15 cellular contexts compared by ENCODE assay signal in genomic region chr5:113054899-113055298, GRCh38.
DNase-seq lines count a peak whose midpoint lies in the region; ATAC-seq and TF ChIP-seq lines count a peak whose summit lies in the region.
"Had no signal": no experiment of that assay in that cellular context is flagged by ENCODE, and none has a peak within 500 bp of the region (broad histone marks: within the 10 kb centered on the region; RNA-seq: fewer than 3 reads in every experiment).

No MANE protein-coding gene starts in this region.

- intact Hi-C loops in uterus (cut with DNase I; ENCODE audit: low total_unique reads): no loop called here

- no peaks in the 10 kb centered on the region for H3K79me1 ChIP-seq in H9 (ENCODE audit: insufficient read depth, low read depth, low read length, poor library complexity, severe bottlenecking)
- H3K79me1 ChIP-seq in neuronal stem cell (ENCODE audit: low read depth, low read length): no peaks in the 10 kb centered on the region

- no peak overlapping the region for H2BK5ac ChIP-seq in H9 (ENCODE audit: insufficient read length, low read length)
- no peak overlapping the region for H2BK5ac ChIP-seq in neuronal stem cell (ENCODE audit: low read length)

- H3K4ac ChIP-seq in H9 (ENCODE audit: low read depth, low read length): no peak overlapping the region
- no peak overlapping the region for H3K4ac ChIP-seq in neuronal stem cell (ENCODE audit: low read length)

- H3K23ac ChIP-seq in H9 (ENCODE audit: insufficient read length, low read depth, low read length) (no peak overlapping the region), neuronal stem cell (ENCODE audit: low read depth, low read length, poor library complexity) (peak overlapping the region; percentile 36)

- H3K4me1 ChIP-seq in H9 (ENCODE audit: insufficient read depth, low read length) (no peaks in the 10 kb centered on the region; the same call in 1 of the 2 replicates), endodermal cell (ENCODE audit: control insufficient read depth, insufficient read depth, low read length) (no peaks in the 10 kb centered on the region), neuronal stem cell (ENCODE audit: control insufficient read depth in 2 of 2, insufficient read depth in 1 of 2, low read depth in 1 of 2, low read length in 2 of 2) (peaks cover 11 to 20% of the 10 kb centered on the region in 2 donors), uterus (peaks cover 7 to 10% of the 10 kb centered on the region in 2 donors)

- H3K9me3 ChIP-seq in H9 (ENCODE audit: control insufficient read depth, low read depth, low read length): no peaks in the 10 kb centered on the region
- H3K9me3 ChIP-seq in endodermal cell (ENCODE audit: control insufficient read depth, low read length): no peaks in the 10 kb centered on the region
- H3K9me3 ChIP-seq in neuronal stem cell (replicated peaks in 1 of 2; ENCODE audit: control insufficient read depth in 2 of 2, insufficient read depth in 1 of 2, low read depth in 1 of 2, low read length in 2 of 2): no peaks in the 10 kb centered on the region
- no peaks in the 10 kb centered on the region for H3K9me3 ChIP-seq in uterus

- no peak overlapping the region for H3K18ac ChIP-seq in H9 (ENCODE audit: insufficient read length, low read depth, low read length)
- H3K18ac ChIP-seq in neuronal stem cell (ENCODE audit: low read length): no peak overlapping the region

- peak; percentile 18 for DNase-seq in H9
- no peak for DNase-seq in endodermal cell
- DNase-seq in neuronal stem cell (ENCODE audit: low spot score): no peak
- DNase-seq in uterus: no peak
- no peak for DNase-seq in NCI-H187 (lab: John Stamatoyannopoulos, UW)
- no peak for DNase-seq in NCI-H446 (lab: John Stamatoyannopoulos, UW)
- DNase-seq: CD8-positive, alpha-beta T cell; COR-L47; DMS153; DMS79 treated with DMSO at 0.1 percent for 48 hours; EL had no signal

- ATAC-seq in HG03565 (IDR thresholded peaks at IDR 0.05; ENCODE audit: unreplicated experiment): no peak
- ATAC-seq: CD8-positive, alpha-beta T cell had no signal

- H3T11ph ChIP-seq in H9 (ENCODE audit: low read length): no peak overlapping the region

- no CpG with 5 or more reads among the region's 11 CpGs for WGBS in H9 (ENCODE audit: extremely low coverage, insufficient read length, low lambda C conversion rate)
- 93 to 97% methylated on average over 11 of the region's 11 CpGs for WGBS in endodermal cell (ENCODE audit: insufficient coverage in 1 of 2, insufficient read length in 1 of 2), 2 experiments
- no CpG with 5 or more reads among the region's 11 CpGs for WGBS in neuronal stem cell (ENCODE audit: extremely low coverage in 2 of 2, insufficient read length in 2 of 2, insufficient replicate concordance in 1 of 2), 2 donors

- H3K4me3 Mint-ChIP-seq in H9: no peak overlapping the region
- H3K4me3 Mint-ChIP-seq in endodermal cell: no peak overlapping the region
- H3K4me3 Mint-ChIP-seq: CD14-positive monocyte; CD8-positive, alpha-beta T cell; IgD-negative memory B cell had no signal

- H3K9ac ChIP-seq in H9 (ENCODE audit: extremely low read depth, insufficient read length, low read length) (no peak overlapping the region), endodermal cell (ENCODE audit: extremely low read depth, low read length, poor library complexity, severe bottlenecking) (no peak overlapping the region), neuronal stem cell (ENCODE audit: low read depth, low read length, poor library complexity) (peak overlapping the region; percentile 2)

- H2AFZ ChIP-seq in H9 (ENCODE audit: low read length) (no peak overlapping the region), neuronal stem cell (ENCODE audit: low read length) (no peak overlapping the region)

- peaks cover 13 to 21% of the 10 kb centered on the region in 2 experiments for H3K4me1 Mint-ChIP-seq in H9
- no peaks in the 10 kb centered on the region for H3K4me1 Mint-ChIP-seq in endodermal cell

- H2BK15ac ChIP-seq in H9 (ENCODE audit: low read depth, low read length): no peak overlapping the region
- H2BK15ac ChIP-seq in neuronal stem cell (ENCODE audit: low read length): no peak overlapping the region

- H3K4me3 ChIP-seq in endodermal cell (ENCODE audit: low read length) (no peak overlapping the region), neuronal stem cell (ENCODE audit: low read length in 2 of 2) (no peak overlapping the region), uterus (no peak overlapping the region)

- H3K27me3 ChIP-seq in H9 (ENCODE audit: insufficient read depth, low read length) (no peaks in the 10 kb centered on the region), endodermal cell (ENCODE audit: control insufficient read depth, insufficient read depth, low read length, poor library complexity, severe bottlenecking) (no peaks in the 10 kb centered on the region), neuronal stem cell (ENCODE audit: control insufficient read depth in 3 of 3, insufficient read depth in 3 of 3, low read depth in 1 of 3, low read length in 3 of 3) (no peaks in the 10 kb centered on the region), uterus (no peaks in the 10 kb centered on the region)

- H4K20me1 ChIP-seq in H9 (ENCODE audit: control insufficient read depth, insufficient read depth, insufficient read length): no peaks in the 10 kb centered on the region

- H3K23me2 ChIP-seq in H9 (ENCODE audit: insufficient read length, low read depth, low read length, poor library complexity, severe bottlenecking): no peaks in the 10 kb centered on the region

- H3K4me2 ChIP-seq in H9 (ENCODE audit: insufficient read depth, insufficient read length, low read length): no peak overlapping the region
- no peak overlapping the region for H3K4me2 ChIP-seq in neuronal stem cell (ENCODE audit: insufficient read depth, low read length, poor library complexity, severe bottlenecking)

- no peak for TF ChIP-seq POLR2A in uterus (IDR thresholded peaks at IDR 0.05)

- H4K91ac ChIP-seq in H9 (ENCODE audit: insufficient read length, low read depth, low read length) (no peak overlapping the region), neuronal stem cell (ENCODE audit: low read depth, low read length, poor library complexity) (peak overlapping the region; percentile 38)

- H3K36me3 Mint-ChIP-seq in H9 (ENCODE audit: insufficient read depth in 1 of 3, low read depth in 3 of 3): peaks cover 0 to 3% (median 0%) of the 10 kb centered on the region in 3 experiments; a peak in 3 of 7 replicates
- peaks cover 83% of the 10 kb centered on the region for H3K36me3 Mint-ChIP-seq in endodermal cell (ENCODE audit: low read depth)
- H3K36me3 Mint-ChIP-seq: CD14-positive monocyte, IgD-negative memory B cell had no signal

- H3K27me3 Mint-ChIP-seq in H9 (ENCODE audit: low read depth) (no peaks in the 10 kb centered on the region), endodermal cell (ENCODE audit: insufficient read depth) (no peaks in the 10 kb centered on the region)
- H3K27me3 Mint-ChIP-seq: IgD-negative memory B cell had no signal

- H3K14ac ChIP-seq in H9 (ENCODE audit: insufficient read depth, low read length) (no peak overlapping the region), neuronal stem cell (ENCODE audit: low read length) (no peak overlapping the region)

- H3K56ac ChIP-seq in H9 (ENCODE audit: insufficient read length, low read depth, low read length): no peak overlapping the region

- H2BK120ac ChIP-seq in H9 (ENCODE audit: low read depth, low read length, poor library complexity, severe bottlenecking): no peak overlapping the region
- H2BK120ac ChIP-seq in neuronal stem cell (ENCODE audit: low read depth, low read length): peak overlapping the region; percentile 56

- H3K27ac Mint-ChIP-seq in H9 (peak overlapping the region in 1 of 3 experiments; percentile 26; a peak in 1 of 7 replicates), endodermal cell (peak overlapping the region; percentile 52)
- H3K27ac Mint-ChIP-seq: CD8-positive, alpha-beta T cell; IgD-negative memory B cell had no signal

- H4K8ac ChIP-seq in H9 (replicated peaks; ENCODE audit: insufficient read length, low read depth, low read length) (no peak overlapping the region), neuronal stem cell (ENCODE audit: low read depth, low read length) (no peak overlapping the region)

- H4K5ac ChIP-seq in H9 (ENCODE audit: insufficient read length, low read depth, low read length): no peak overlapping the region

- H2BK20ac ChIP-seq in H9 (ENCODE audit: low read depth, low read length, poor library complexity, severe bottlenecking): no peak overlapping the region

- no peak for TF ChIP-seq CTCF in H9 (conservative IDR thresholded peaks at IDR 0.05)
- TF ChIP-seq CTCF in endodermal cell (conservative IDR thresholded peaks at IDR 0.05): no peak
- no peak for TF ChIP-seq CTCF in uterus (IDR thresholded peaks at IDR 0.05)

- no peaks in the 10 kb centered on the region for H3K9me3 Mint-ChIP-seq in H9
- no peaks in the 10 kb centered on the region for H3K9me3 Mint-ChIP-seq in endodermal cell
- H3K9me3 Mint-ChIP-seq: CD14-positive monocyte; CD8-positive, alpha-beta T cell; IgD-negative memory B cell had no signal

- H3K79me2 ChIP-seq in H9 (ENCODE audit: insufficient read depth, low read length): no peaks in the 10 kb centered on the region

- H3K36me3 ChIP-seq in endodermal cell (ENCODE audit: control insufficient read depth, insufficient read depth, low read length) (peaks cover 100% of the 10 kb centered on the region), neuronal stem cell (replicated peaks in 1 of 2; ENCODE audit: control insufficient read depth in 2 of 2, insufficient read depth in 2 of 2, low read length in 2 of 2) (peaks cover 0 to 11% of the 10 kb centered on the region in 2 donors), uterus (no peaks in the 10 kb centered on the region)

- H2AK5ac ChIP-seq in H9 (ENCODE audit: insufficient read length, low read length) (no peak overlapping the region), neuronal stem cell (ENCODE audit: low read depth, low read length) (peak overlapping the region; percentile 17)

- no peak overlapping the region for H3K27ac ChIP-seq in H9 (ENCODE audit: insufficient read length, low read depth, low read length)
- no peak overlapping the region for H3K27ac ChIP-seq in endodermal cell (ENCODE audit: low read depth, low read length)
- H3K27ac ChIP-seq in neuronal stem cell (replicated peaks; ENCODE audit: low read length): no peak overlapping the region
- H3K27ac ChIP-seq in uterus: peak overlapping the region; percentile 53 to 62
- H3K27ac ChIP-seq: 22Rv1 had no signal

- H2BK12ac ChIP-seq in H9 (ENCODE audit: insufficient read length, low read depth, low read length): no peak overlapping the region
- H2BK12ac ChIP-seq in neuronal stem cell (ENCODE audit: low read length): no peak overlapping the region

Comparison
In these comparisons a context has a peak if more than half of its experiments do, and no peak if none do; other contexts are left out.
1. H3K27ac ChIP-seq: peak in uterus (2 of 2); none in H9 (single experiment), endodermal cell (single experiment) and neuronal stem cell (single experiment).